1 cellular context compared by ENCODE assay signal in genomic region chr11:60870733-60871377, GRCh38.
TF ChIP-seq lines count a peak whose summit lies in the region.

No MANE protein-coding gene starts in this region.

TF ChIP-seq in HepG2, 621 proteins besides CTCF, POLR2A, EP300 and RAD21:
- TF ChIP-seq PHF5A (CRISPR knock-in tag; IDR thresholded peaks at IDR 0.05; ENCODE audit: low read depth, unreplicated experiment) (no peak), FOXP1 (IDR thresholded peaks at IDR 0.05) (no peak), FOXP1 (CRISPR knock-in tag; IDR thresholded peaks at IDR 0.05) (no peak), KDM1A (CRISPR knock-in tag; IDR thresholded peaks at IDR 0.05) (no peak), SNAPC5 (CRISPR knock-in tag; IDR thresholded peaks at IDR 0.05; ENCODE audit: borderline replicate concordance) (no peak), AGO2 (optimal IDR thresholded peaks at IDR 0.05; ENCODE audit: low read depth, low read length) (no peak), HDAC2 (CRISPR knock-in tag; IDR thresholded peaks at IDR 0.05) (no peak), ZNF354B (CRISPR knock-in tag; IDR thresholded peaks at IDR 0.05) (no peak), BRF2 (CRISPR knock-in tag; IDR thresholded peaks at IDR 0.05) (no peak)
TF ChIP-seq in HepG2: peak in this region for 0.
